33 cellular contexts compared by ENCODE assay signal in genomic region chr19:55050749-55051532, GRCh38. TPM values are rescaled to one million over a fixed set of nuclear protein-coding genes. Genes with fewer than 3 reads are reported as not detected.
"Had no signal": no experiment of that assay in that cellular context is flagged by ENCODE, and none has a peak within 500 bp of the region (broad histone marks: within the 10 kb centered on the region; RNA-seq: fewer than 3 reads in every experiment).

No MANE protein-coding gene starts in this region.

- H3K4me1 ChIP-seq: SJSA1 had no signal

- FAIRE-seq: bronchial epithelial cell had no signal

- H3K4me2 ChIP-seq: KMS-11, SK-N-SH had no signal

- H3K4me3 ChIP-seq: SJSA1 had no signal

- H3K9ac ChIP-seq: KMS-11, SK-N-SH had no signal

- H3K9me3 ChIP-seq: SJSA1, SK-N-SH had no signal

- ATAC-seq: activated CD8-positive, alpha-beta memory T cell treated with anti-CD3 and anti-CD28 coated beads, Interleukin-2, amount 10 ng/mL, durations not matched to agents 7 days and 5 days; activated naive CD8-positive, alpha-beta T cell treated with anti-CD3 and anti-CD28 coated beads, Interleukin-2, amount 50 U/mL, for 24 hours; Panc1; T-cell had no signal

- DNase-seq: activated CD4-positive, alpha-beta memory T cell treated with anti-CD3 and anti-CD28 coated beads, Interleukin-2, amount 10 ng/mL, durations not matched to agents 7 days and 5 days; activated CD4-positive, alpha-beta T cell treated with anti-CD3 and anti-CD28 coated beads for 1 hour; activated CD4-positive, alpha-beta T cell treated with anti-CD3 and anti-CD28 coated beads for 48 hours; activated CD4-positive, CD25-positive, alpha-beta regulatory T cell; activated CD8-positive, alpha-beta memory T cell treated with anti-CD3 and anti-CD28 coated beads for 24 hours; activated CD8-positive, alpha-beta memory T cell treated with anti-CD3 and anti-CD28 coated beads, Interleukin-2, amount 10 ng/mL, durations not matched to agents 7 days and 5 days; activated CD8-positive, alpha-beta memory T cell treated with anti-CD3 and anti-CD28 coated beads, Interleukin-2, amount 50 U/mL, for 48 hours; activated effector memory CD4-positive, alpha-beta T cell treated with Interleukin-2 at 50 U/mL for 16 hours; activated naive CD4-positive, alpha-beta T cell treated with anti-CD3 and anti-CD28 coated beads, Interleukin-2, amount 10 ng/mL, durations not matched to agents 7 days and 5 days; activated naive CD8-positive, alpha-beta T cell treated with anti-CD3 and anti-CD28 coated beads, Interleukin-2, amount 50 U/mL, for 24 hours; activated T-cell treated with anti-CD3 and anti-CD28 coated beads, Interleukin-2, amount 50 U/mL, for 48 hours; anterior cingulate cortex; caudate nucleus; MM.1S; MV-4-11; NCI-H1092; NCI-H1436 treated with DMSO at 0.1 percent for 48 hours; NCI-H1694 treated with DMSO at 0.1 percent for 48 hours; NCI-H2029; NCI-H345; NCI-H524 treated with DMSO at 0.1 percent for 48 hours; SHP77; SK-N-SH; T-cell; T-helper 2 cell; T-helper 9 cell; WERI-Rb-1 had no signal

- H3K27ac ChIP-seq: KMS-11, SJSA1, WERI-Rb-1 had no signal

- H3K27me3 ChIP-seq: SJSA1 had no signal

RNA-seq across cellular contexts. Expression of gene GP6, which starts 12.9 kb away (rescaled TPM):
- total RNA-seq: bronchial epithelial cell, LHCN-M2, RPMI7951, SJSA1 had no signal
